In genomic region chr21:41358193-41359166, GRCh38 we compare ENCODE assay signal across 18 cellular contexts. TPM values are rescaled to one million over a fixed set of nuclear protein-coding genes. Genes with fewer than 3 reads are reported as not detected.
A peak's percentile ranks its signal among the peaks of the same experiment; 100 is the strongest.
DNase-seq lines count a peak whose midpoint lies in the region; ATAC-seq, FAIRE-seq and TF ChIP-seq lines count a peak whose summit lies in the region.
"Had no signal": no experiment of that assay in that cellular context is flagged by ENCODE, and none has a peak within 500 bp of the region (broad histone marks: within the 10 kb centered on the region; RNA-seq: fewer than 3 reads in every experiment).

No MANE protein-coding gene starts in this region.

- no peaks in the 10 kb centered on the region for H3K36me3 ChIP-seq in GM12878 (ENCODE audit: control insufficient read depth in 2 of 2, insufficient read depth in 2 of 2, low read length in 1 of 2)

- no peak overlapping the region for H3K4me2 ChIP-seq in GM12878 (ENCODE audit: control insufficient read depth, insufficient read depth)
- H3K4me2 ChIP-seq: GM23338 had no signal

- no peak for ATAC-seq in activated CD8-positive, alpha-beta memory T cell treated with anti-CD3 and anti-CD28 coated beads, Interleukin-2, amount 10 ng/mL, durations not matched to agents 7 days and 5 days
- ATAC-seq in GM12878 = no peak

- H3K4me3 ChIP-seq in GM12878 = no peak overlapping the region
- H3K4me3 ChIP-seq: GM23338 had no signal

- no peak overlapping the region for H3K27ac ChIP-seq in GM12878 (ENCODE audit: control insufficient read depth, insufficient read depth)
- H3K27ac ChIP-seq: C4-2B had no signal

- CTCF ChIA-PET in activated CD8-positive, alpha-beta memory T cell treated with anti-CD3 and anti-CD28 coated beads, Interleukin-2, amount 10 ng/mL, durations not matched to agents 7 days and 5 days (lab: Charles Lee) = no interaction called here
- CTCF ChIA-PET in GM12878 (lab: Yijun Ruan, JAX) = interaction anchor here (1.1 to 9.1 kb wide), 2 partner anchors 53 to 75 kb away, joined by 5 to 63 read pairs; no protein-coding TSS in a partner anchor

- H3K27me3 ChIP-seq in GM12878 (replicated peaks in 1 of 2; ENCODE audit: control insufficient read depth in 2 of 2, insufficient read depth in 2 of 2, low read length in 1 of 2) = no peaks in the 10 kb centered on the region

- TF ChIP-seq RAD21 in GM12878 (IDR thresholded peaks at IDR 0.05; ENCODE audit: insufficient read depth, low read depth, low read length) = no peak

- RAD21 ChIA-PET in GM12878 (lab: Charles Lee; ENCODE audit: unreplicated experiment) = interaction anchor here (0.7 to 4.6 kb wide), 2 partner anchors 13 to 75 kb away, joined by 5 to 29 read pairs; no protein-coding TSS in a partner anchor

- intact Hi-C loops in GM12878 (cut with micrococcal nuclease; ENCODE audit: unreplicated experiment) = no loop called here
- intact Hi-C loops in CD14-positive monocyte (cut with micrococcal nuclease) = no loop called here

- H3K27me3 Mint-ChIP-seq in activated CD8-positive, alpha-beta memory T cell treated with anti-CD3 and anti-CD28 coated beads, Interleukin-2, amount 10 ng/mL, durations not matched to agents 7 days and 5 days = peaks cover 23% of the 10 kb centered on the region
- H3K27me3 Mint-ChIP-seq in type B pancreatic cell (no peaks in the 10 kb centered on the region), CD14-positive monocyte (ENCODE audit: low read depth in 3 of 3) (peaks cover 0 to 2% (median 1%) of the 10 kb centered on the region in 3 donors)

- FAIRE-seq in GM12878 (lab: Jason Lieb, UNC) = no peak
- FAIRE-seq: A204.1, D721Med had no signal

- H3K9ac ChIP-seq in GM12878 (ENCODE audit: control insufficient read depth, insufficient read depth, low read length) = no peak overlapping the region

- in situ Hi-C loops in GM12878 (cut with MboI) = no loop called here

- TF ChIP-seq POLR2A in GM12878 (IDR thresholded peaks at IDR 0.05; ENCODE audit: low read depth, low read length) = no peak
- TF ChIP-seq POLR2A in erythroblast (IDR thresholded peaks at IDR 0.05; ENCODE audit: low read length) = no peak

- TF ChIP-seq CTCF in GM12878 (IDR thresholded peaks at IDR 0.05 in 2 of 3, conservative IDR thresholded peaks at IDR 0.05 in 1 of 3; ENCODE audit: control insufficient read depth in 2 of 3, extremely low read depth in 1 of 3, insufficient read depth in 1 of 3, low read depth in 3 of 3, low read length in 3 of 3) (no peak), type B pancreatic cell (conservative IDR thresholded peaks at IDR 0.05) (no peak), CD14-positive monocyte (IDR thresholded peaks at IDR 0.05) (no peak)

- BruUV-seq in GM12878 (replicated peaks; lab: Mats Ljungman, UMichigan) = no TSS peak

- peak overlapping the region; percentile 38 for H3K27ac Mint-ChIP-seq in activated CD8-positive, alpha-beta memory T cell treated with anti-CD3 and anti-CD28 coated beads, Interleukin-2, amount 10 ng/mL, durations not matched to agents 7 days and 5 days
- H3K27ac Mint-ChIP-seq in type B pancreatic cell = no peak overlapping the region
- peak overlapping the region in 1 of 7 donors; percentile 58 for H3K27ac Mint-ChIP-seq in CD14-positive monocyte
- H3K27ac Mint-ChIP-seq: GM23338 had no signal

- no peak overlapping the region for H3K4me3 Mint-ChIP-seq in activated CD8-positive, alpha-beta memory T cell treated with anti-CD3 and anti-CD28 coated beads, Interleukin-2, amount 10 ng/mL, durations not matched to agents 7 days and 5 days
- H3K4me3 Mint-ChIP-seq in type B pancreatic cell (no peak overlapping the region), CD14-positive monocyte (no peak overlapping the region)
- H3K4me3 Mint-ChIP-seq: GM23338 had no signal

- WGBS in GM12878 (ENCODE audit: insufficient coverage, insufficient replicate concordance, low lambda C conversion rate, missing lambda C conversion rate) = 77% methylated on average over 9 of the region's 9 CpGs

- H3K4me1 ChIP-seq in GM12878 (ENCODE audit: control insufficient read depth, insufficient read depth, low read length) = peaks cover 8% of the 10 kb centered on the region

- peaks cover 25% of the 10 kb centered on the region for H3K4me1 Mint-ChIP-seq in activated CD8-positive, alpha-beta memory T cell treated with anti-CD3 and anti-CD28 coated beads, Interleukin-2, amount 10 ng/mL, durations not matched to agents 7 days and 5 days
- H3K4me1 Mint-ChIP-seq in type B pancreatic cell (ENCODE audit: unreplicated experiment) = peaks cover 6% of the 10 kb centered on the region
- H3K4me1 Mint-ChIP-seq in CD14-positive monocyte = peaks cover 29% of the 10 kb centered on the region

- H3K36me3 Mint-ChIP-seq in activated CD8-positive, alpha-beta memory T cell treated with anti-CD3 and anti-CD28 coated beads, Interleukin-2, amount 10 ng/mL, durations not matched to agents 7 days and 5 days = peaks cover 16% of the 10 kb centered on the region
- H3K36me3 Mint-ChIP-seq in type B pancreatic cell (no peaks in the 10 kb centered on the region), CD14-positive monocyte (peaks cover 5 to 7% of the 10 kb centered on the region in 2 donors)

- POLR2A ChIA-PET in GM12878 (lab: Charles Lee) = no interaction called here

- no peaks in the 10 kb centered on the region for H4K20me1 ChIP-seq in GM12878 (ENCODE audit: control insufficient read depth, insufficient read depth)

- peaks cover 7% of the 10 kb centered on the region for H3K79me2 ChIP-seq in GM12878 (ENCODE audit: control insufficient read depth, insufficient read depth, low read length)

- SMC1A ChIA-PET in GM12878 (lab: Charles Lee; ENCODE audit: uncharacterized antibody, unreplicated experiment) = interaction anchor here (3.7 to 4.9 kb wide), 2 partner anchors 11 to 75 kb away, joined by 26 to 34 read pairs; no protein-coding TSS in a partner anchor

- no peak for TF ChIP-seq EP300 in GM12878 (IDR thresholded peaks at IDR 0.05; ENCODE audit: borderline replicate concordance in 1 of 2, control insufficient read depth in 1 of 2, low read depth in 2 of 2, low read length in 2 of 2)

- H3K9me3 ChIP-seq in GM12878 (replicated peaks; ENCODE audit: control insufficient read depth, insufficient read depth, low read length) = no peaks in the 10 kb centered on the region

- no peaks in the 10 kb centered on the region for H3K9me3 Mint-ChIP-seq in activated CD8-positive, alpha-beta memory T cell treated with anti-CD3 and anti-CD28 coated beads, Interleukin-2, amount 10 ng/mL, durations not matched to agents 7 days and 5 days (ENCODE audit: low read depth)
- H3K9me3 Mint-ChIP-seq in type B pancreatic cell = no peaks in the 10 kb centered on the region
- peaks cover 0 to 6% (median 0%) of the 10 kb centered on the region in 7 donors for H3K9me3 Mint-ChIP-seq in CD14-positive monocyte
- H3K9me3 Mint-ChIP-seq: GM23338 had no signal

- no peak overlapping the region for H2AFZ ChIP-seq in GM12878 (ENCODE audit: control insufficient read depth, low read depth, low read length)

- peak; percentile 35 for DNase-seq in activated CD8-positive, alpha-beta memory T cell treated with anti-CD3 and anti-CD28 coated beads, Interleukin-2, amount 10 ng/mL, durations not matched to agents 7 days and 5 days
- DNase-seq in activated CD8-positive, alpha-beta memory T cell treated with anti-CD3 and anti-CD28 coated beads for 24 hours = no peak
- DNase-seq in GM12878 (ENCODE audit: low read depth, low spot score) (no peak), mesenteric fat pad (ENCODE audit: low spot score) (peak; percentile 87), type B pancreatic cell (ENCODE audit: extremely low spot score, unreplicated experiment) (peak; percentile 43), T-helper 1 cell (no peak), erythroblast (lab: John Stamatoyannopoulos, UW) (no peak), CD14-positive monocyte (ENCODE audit: low spot score) (no peak)
- DNase-seq: GF-D8, Karpas-422, MM.1S, NCI-H1105, NCI-H187, NCI-H446 had no signal

RNA-seq across cellular contexts. Expression of gene MX2, which starts 3.3 kb away (rescaled TPM):
- 100 to 1,000 TPM in 1 of 2 experiments, 10 to 100 TPM in 1; 65.1 to 158 TPM for total RNA-seq in activated CD8-positive, alpha-beta memory T cell treated with anti-CD3 and anti-CD28 coated beads, Interleukin-2, amount 10 ng/mL, durations not matched to agents 7 days and 5 days
- total RNA-seq in GM12878 (2013; cell fraction: nucleolus; rRNA removed) = 393 and 402 TPM in 2 replicates
- total RNA-seq in GM12878 (2014; rRNA removed) (43.3 and 51.0 TPM in 2 replicates), GM12878 (2014; rRNA removed; fragmentation: Illumina TruSeq; extraction: Trizol) (53.8 and 54.1 TPM in 2 replicates), GM12878 (2021) (49.0 and 52.2 TPM in 2 replicates), mesenteric fat pad (39.9 TPM), type B pancreatic cell (ENCODE audit: low replicate concordance) (0.92 and 2.0 TPM in 2 replicates)
- 32.5 TPM for polyA plus RNA-seq in GM12878 (2011; ENCODE audit: low read depth)
- polyA plus RNA-seq in GM12878 (2011; rRNA removed) (167 and 182 TPM in 2 replicates), GM12878 (2014; fragmentation: Illumina TruSeq; extraction: Trizol) (85.0 and 133 TPM in 2 replicates), GM12878 (2014; fragmentation: Nextera tagmentation; extraction: Ambion mirVana) (10 to 100 TPM; 10.5 to 13.9 TPM), GM12878 (2014; rRNA removed) (42.4 and 49.7 TPM in 2 replicates), GM12878 (2016; fragmentation: Nextera tagmentation; extraction: Ambion mirVana) (10 to 100 TPM; 25.3 to 26.7 TPM), CD14-positive monocyte (10 to 100 TPM; 43.1 to 50.3 TPM)
- polyA plus RNA-seq in GM12878 (2011; cell fraction: cytosol; rRNA removed) = 135 and 137 TPM in 2 replicates
- 152 and 184 TPM in 2 replicates for polyA plus RNA-seq in GM12878 (2011; cell fraction: nucleus; rRNA removed)
- 46.6 and 49.9 TPM in 2 replicates for polyA plus RNA-seq in GM12878 (2012)
- polyA minus RNA-seq in GM12878 (2011; rRNA and poly(A)+ RNA removed) = 143 and 159 TPM in 2 replicates
- polyA minus RNA-seq in GM12878 (2011; cell fraction: cytosol; rRNA and poly(A)+ RNA removed) = 45.2 and 49.5 TPM in 2 replicates
- 100.0 and 124 TPM in 2 replicates for polyA minus RNA-seq in GM12878 (2011; cell fraction: nucleus; rRNA and poly(A)+ RNA removed)

RNA-seq across cellular contexts. Expression of gene FAM3B, which starts 41.9 kb away (rescaled TPM):
- not detected for total RNA-seq in activated CD8-positive, alpha-beta memory T cell treated with anti-CD3 and anti-CD28 coated beads, Interleukin-2, amount 10 ng/mL, durations not matched to agents 7 days and 5 days
- total RNA-seq in GM12878 (2013; cell fraction: nucleolus; rRNA removed) = not detected in 2 replicates
- total RNA-seq in GM12878 (2014; rRNA removed) = not detected in 2 replicates
- total RNA-seq in GM12878 (2014; rRNA removed; fragmentation: Illumina TruSeq; extraction: Trizol) = not detected in 2 replicates
- total RNA-seq in GM12878 (2021) = not detected in 2 replicates
- not detected for polyA plus RNA-seq in GM12878 (2011; ENCODE audit: low read depth)
- polyA plus RNA-seq in GM12878 (2011; rRNA removed) = 0.09 and 0.12 TPM in 2 replicates
- 0.06 TPM in 1 of 2 replicates, not detected in the other for polyA plus RNA-seq in GM12878 (2011; cell fraction: cytosol; rRNA removed)
- 0.15 TPM in 1 of 2 replicates, not detected in the other for polyA plus RNA-seq in GM12878 (2011; cell fraction: nucleus; rRNA removed)
- not detected in 2 replicates for polyA plus RNA-seq in GM12878 (2012)
- not detected in 2 replicates for polyA plus RNA-seq in GM12878 (2014; fragmentation: Illumina TruSeq; extraction: Trizol)
- not detected for polyA plus RNA-seq in GM12878 (2014; fragmentation: Nextera tagmentation; extraction: Ambion mirVana)
- polyA plus RNA-seq in GM12878 (2014; rRNA removed) = not detected in 2 replicates
- polyA plus RNA-seq in GM12878 (2016; fragmentation: Nextera tagmentation; extraction: Ambion mirVana) = not detected
- polyA minus RNA-seq in GM12878 (2011; rRNA and poly(A)+ RNA removed) = not detected in 2 replicates
- polyA minus RNA-seq in GM12878 (2011; cell fraction: cytosol; rRNA and poly(A)+ RNA removed) = not detected in 2 replicates
- not detected in 2 replicates for polyA minus RNA-seq in GM12878 (2011; cell fraction: nucleus; rRNA and poly(A)+ RNA removed)
- total RNA-seq in mesenteric fat pad = 0.90 TPM
- total RNA-seq in type B pancreatic cell (ENCODE audit: low replicate concordance) = 4.7 and 10.3 TPM in 2 replicates
- under 1 TPM in 1 of 2 donors, not detected in 1; 0.15 TPM for polyA plus RNA-seq in CD14-positive monocyte

Comparison
In these comparisons a context has a peak if more than half of its experiments do, and no peak if none do; other contexts are left out.
1. DNase-seq: peak in activated CD8-positive, alpha-beta memory T cell treated with anti-CD3 and anti-CD28 coated beads, Interleukin-2, amount 10 ng/mL, durations not matched to agents 7 days and 5 days (single experiment), mesenteric fat pad (single experiment) and type B pancreatic cell (single experiment); none in activated CD8-positive, alpha-beta memory T cell treated with anti-CD3 and anti-CD28 coated beads for 24 hours (single experiment), GM12878 (single experiment), T-helper 1 cell (0 of 5), erythroblast (0 of 2) and CD14-positive monocyte (single experiment).
2. RNA of gene MX2, which starts 3.3 kb away (total RNA-seq): 65.1 to 158 TPM in activated CD8-positive, alpha-beta memory T cell treated with anti-CD3 and anti-CD28 coated beads, Interleukin-2, amount 10 ng/mL, durations not matched to agents 7 days and 5 days, 43.3 to 402 TPM in GM12878 and 39.9 TPM in mesenteric fat pad (single experiment); 0.92 to 2.0 TPM in type B pancreatic cell; every median in the first group is over 10 times any median in the second.